Comparison of ENCODE assay signal across 8 cellular contexts in the genomic region with DNA sequence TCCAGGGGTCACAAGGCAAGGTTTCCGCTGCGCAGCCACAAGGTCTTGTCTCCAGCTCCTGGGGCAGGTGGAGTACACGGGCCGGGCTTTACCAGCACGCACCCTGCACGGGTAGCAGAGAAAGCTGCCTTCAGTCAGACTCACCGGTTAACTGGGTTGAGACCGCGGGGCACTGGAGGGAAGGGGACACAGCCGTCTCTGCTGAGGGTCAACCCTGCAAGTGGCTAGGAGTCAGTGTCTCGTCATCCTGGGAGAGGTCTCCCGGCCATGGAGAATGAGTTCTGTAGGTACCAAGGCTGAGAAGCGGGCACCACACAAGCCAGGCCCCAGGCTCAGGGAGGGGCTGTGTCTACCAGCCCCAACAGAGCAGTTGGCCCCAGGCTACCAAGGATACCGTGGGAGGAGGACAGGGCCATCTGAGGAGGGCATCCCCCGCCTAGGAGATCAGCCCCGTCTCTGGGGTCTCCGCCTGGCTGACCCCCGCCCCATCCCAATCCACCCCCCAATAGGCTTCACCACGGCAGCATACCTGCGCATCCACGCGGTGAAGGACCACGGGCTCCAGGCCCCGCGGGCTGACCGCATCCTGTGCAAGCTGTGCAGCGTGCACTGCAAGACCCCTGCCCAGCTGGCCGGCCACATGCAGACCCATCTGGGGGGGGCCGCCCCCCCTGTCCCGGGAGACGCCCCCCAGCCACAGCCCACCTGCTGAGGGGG. TPM values are rescaled to one million over a fixed set of nuclear protein-coding genes. Genes with fewer than 3 reads are reported as not detected.
DNase-seq lines count a peak whose midpoint lies in the region; TF ChIP-seq lines count a peak whose summit lies in the region.

No MANE protein-coding gene starts in this region.

- peak overlapping the region; percentile 95 to 100 (median 100) for H3K4me2 ChIP-seq in BLaER1 treated with 17β-estradiol and CSF1 and Interleukin-3, amounts not matched to agents 10 nM and 100 nM
- H3K4me2 ChIP-seq in Loucy (ENCODE audit: low read depth, low read length, poor library complexity, severe bottlenecking), result peak overlapping the region; percentile 97

- H3K4me1 Mint-ChIP-seq in chondrocyte (ENCODE audit: low read depth) (peaks cover 60% of the 10 kb centered on the region), nephron (peaks cover 43% of the 10 kb centered on the region)

- H3K9me3 ChIP-seq in BLaER1 treated with 17β-estradiol and CSF1 and Interleukin-3, amounts not matched to agents 10 nM and 100 nM (replicated peaks in 1 of 11), result no peaks in the 10 kb centered on the region
- no peaks in the 10 kb centered on the region for H3K9me3 ChIP-seq in Loucy (ENCODE audit: insufficient read depth, low read depth, low read length)

- no peak overlapping the region for H2AFZ ChIP-seq in Loucy (ENCODE audit: low read length)

- H3K36me3 Mint-ChIP-seq in chondrocyte (ENCODE audit: low read depth), result peaks cover 10% of the 10 kb centered on the region
- H3K36me3 Mint-ChIP-seq in nephron (ENCODE audit: low read depth), result peaks cover 10% of the 10 kb centered on the region

- H3K27ac Mint-ChIP-seq in chondrocyte (ENCODE audit: unreplicated experiment), result peak overlapping the region; percentile 96
- peak overlapping the region; percentile 86 to 98 (median 92) for H3K27ac Mint-ChIP-seq in nephron

- no peaks in the 10 kb centered on the region for H3K9me3 Mint-ChIP-seq in chondrocyte (ENCODE audit: low read depth)
- no peaks in the 10 kb centered on the region for H3K9me3 Mint-ChIP-seq in nephron

- H3K9me2 ChIP-seq in Loucy (replicated peaks; ENCODE audit: low read depth, low read length), result no peaks in the 10 kb centered on the region

- TF ChIP-seq CTCF in Loucy (conservative IDR thresholded peaks at IDR 0.05; ENCODE audit: low read length) (no peak), chondrocyte (IDR thresholded peaks at IDR 0.05) (no peak), nephron (IDR thresholded peaks at IDR 0.05; ENCODE audit: unreplicated experiment in 3 of 3) (no peak)

- peak overlapping the region; percentile 90 to 99 (median 96) for H3K9ac ChIP-seq in BLaER1 treated with 17β-estradiol and CSF1 and Interleukin-3, amounts not matched to agents 10 nM and 100 nM
- H3K9ac ChIP-seq in Loucy (ENCODE audit: low read depth, low read length, poor library complexity, severe bottlenecking), result peak overlapping the region; percentile 89

- peaks cover 0 to 11% (median 0%) of the 10 kb centered on the region in 11 experiments; a peak in 3 of 22 replicates for H3K27me3 ChIP-seq in BLaER1 treated with 17β-estradiol and CSF1 and Interleukin-3, amounts not matched to agents 10 nM and 100 nM
- no peaks in the 10 kb centered on the region for H3K27me3 ChIP-seq in Loucy (ENCODE audit: insufficient read depth, low read length, poor library complexity, severe bottlenecking)

- peak overlapping the region; percentile 83 for H3K4me3 Mint-ChIP-seq in chondrocyte (ENCODE audit: unreplicated experiment)
- H3K4me3 Mint-ChIP-seq in nephron, result peak overlapping the region; percentile 82 to 92 (median 92)

- peaks cover 24 to 44% (median 37%) of the 10 kb centered on the region in 11 experiments; a peak in 21 of 22 replicates for H4K20me1 ChIP-seq in BLaER1 treated with 17β-estradiol and CSF1 and Interleukin-3, amounts not matched to agents 10 nM and 100 nM
- peaks cover 35% of the 10 kb centered on the region for H4K20me1 ChIP-seq in Loucy (ENCODE audit: insufficient read depth, low read length, poor library complexity, severe bottlenecking)

- peaks cover 58 to 67% (median 62%) of the 10 kb centered on the region in 10 experiments for H3K4me1 ChIP-seq in BLaER1 treated with 17β-estradiol and CSF1 and Interleukin-3, amounts not matched to agents 10 nM and 100 nM
- peaks cover 42% of the 10 kb centered on the region for H3K4me1 ChIP-seq in Loucy (ENCODE audit: insufficient read depth, low read length, poor library complexity, severe bottlenecking)

- peak overlapping the region; percentile 74 to 88 (median 81) for H3K4me3 ChIP-seq in BLaER1 treated with 17β-estradiol and CSF1 and Interleukin-3, amounts not matched to agents 10 nM and 100 nM
- H3K4me3 ChIP-seq in Loucy (ENCODE audit: low read length, poor library complexity, severe bottlenecking), result peak overlapping the region; percentile 97

- H3K27me3 Mint-ChIP-seq in chondrocyte (ENCODE audit: low read depth), result no peaks in the 10 kb centered on the region
- no peaks in the 10 kb centered on the region for H3K27me3 Mint-ChIP-seq in nephron (ENCODE audit: low read depth)

- H3K36me3 ChIP-seq in BLaER1 treated with 17β-estradiol and CSF1 and Interleukin-3, amounts not matched to agents 10 nM and 100 nM, result peaks cover 11 to 39% (median 25%) of the 10 kb centered on the region in 11 experiments; a peak in 20 of 22 replicates
- peaks cover 35% of the 10 kb centered on the region for H3K36me3 ChIP-seq in Loucy (ENCODE audit: insufficient read depth, low read length)

- H3K79me2 ChIP-seq in Loucy (ENCODE audit: insufficient read depth, low read length), result peaks cover 47% of the 10 kb centered on the region

- H3K27ac ChIP-seq in BLaER1 treated with 17β-estradiol and CSF1 and Interleukin-3, amounts not matched to agents 10 nM and 100 nM, result peak overlapping the region in 10 of 11 experiments; percentile 79 to 98 (median 96); a peak in 21 of 22 replicates

- H3F3A ChIP-seq in Loucy (ENCODE audit: low read depth), result peaks cover 7% of the 10 kb centered on the region

- DNase-seq in chondrocyte (ENCODE audit: low spot score) (no peak), SW480 (ENCODE audit: low spot score) (no peak), NCI-H2081 treated with DMSO at 0.1 percent for 48 hours (lab: John Stamatoyannopoulos, UW) (no peak), NK-92 (lab: John Stamatoyannopoulos, UW; ENCODE audit: unreplicated experiment) (no peak), NAMALWA (ENCODE audit: low spot score) (no peak)

RNA-seq across cellular contexts. Expression of a gene that starts 2.8 kb away (rescaled TPM):
- 5.2 to 9.1 TPM (median 6.1 TPM) in 3 replicates for total RNA-seq in chondrocyte

RNA-seq across cellular contexts. Expression of a gene that starts 2.9 kb away (rescaled TPM):
- 318 to 359 TPM (median 358 TPM) in 3 replicates for total RNA-seq in chondrocyte

RNA-seq across cellular contexts. Expression of a gene that starts 6.8 kb away (rescaled TPM):
- 22.3 to 40.2 TPM (median 23.0 TPM) in 3 replicates for total RNA-seq in chondrocyte

RNA-seq across cellular contexts. Expression of a gene that starts 11.1 kb away (rescaled TPM):
- 101 to 132 TPM (median 106 TPM) in 3 replicates for total RNA-seq in chondrocyte

RNA-seq across cellular contexts. Expression of a gene that starts 18.6 kb away (rescaled TPM):
- total RNA-seq in chondrocyte, result 13.5 to 24.3 TPM (median 14.1 TPM) in 3 replicates
